Comparison of ENCODE assay signal across 1 cellular context in the genomic region with DNA sequence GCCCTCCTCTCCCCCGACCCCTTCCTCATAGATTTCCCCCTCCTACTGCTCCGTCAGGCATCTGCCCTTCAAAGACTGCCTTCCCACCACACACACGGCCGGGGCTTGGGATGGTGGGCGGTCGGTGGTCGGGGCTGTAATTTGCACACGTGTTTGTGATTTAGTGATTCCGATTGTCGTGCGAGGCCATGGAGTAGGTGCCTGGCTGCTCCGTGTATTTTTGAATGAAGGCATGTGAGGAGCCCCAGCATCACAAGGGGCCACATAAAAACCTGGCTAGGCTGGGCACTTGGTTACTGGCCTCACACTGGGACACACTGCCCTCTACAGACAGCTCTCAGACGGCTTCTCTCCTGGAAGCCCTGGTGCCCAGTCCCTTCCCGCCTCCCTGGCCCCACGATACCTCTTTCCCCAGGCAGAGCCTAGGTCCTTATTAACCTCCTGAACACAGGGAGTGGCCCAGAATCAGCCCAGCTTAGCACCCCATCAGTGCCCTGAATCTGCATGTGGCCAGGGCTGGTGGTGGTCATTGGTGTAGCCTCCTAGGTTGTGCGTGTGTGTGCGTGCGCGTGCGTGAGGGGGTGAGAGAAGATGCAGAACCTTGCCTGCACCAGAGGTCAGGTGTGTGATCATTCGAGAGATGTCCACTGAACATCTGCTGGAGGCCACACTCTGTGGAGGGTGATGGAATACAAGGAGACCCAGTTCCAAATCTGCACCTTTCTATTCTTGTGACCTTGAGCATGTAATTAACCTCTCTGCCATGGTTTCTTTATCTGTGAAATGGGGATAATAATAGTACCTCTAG.
TF ChIP-seq lines count a peak whose summit lies in the region.

No MANE protein-coding gene starts in this region.

TF ChIP-seq in K562, 482 proteins besides CTCF, POLR2A, EP300 and RAD21 (continues in another document):
- TF ChIP-seq, protein P1, sequence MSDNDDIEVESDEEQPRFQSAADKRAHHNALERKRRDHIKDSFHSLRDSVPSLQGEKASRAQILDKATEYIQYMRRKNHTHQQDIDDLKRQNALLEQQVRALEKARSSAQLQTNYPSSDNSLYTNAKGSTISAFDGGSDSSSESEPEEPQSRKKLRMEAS (CRISPR knock-in tag; IDR thresholded peaks at IDR 0.05) = peak; percentile 65; the same call in 1 of the 2 replicates
- TF ChIP-seq, protein P2, sequence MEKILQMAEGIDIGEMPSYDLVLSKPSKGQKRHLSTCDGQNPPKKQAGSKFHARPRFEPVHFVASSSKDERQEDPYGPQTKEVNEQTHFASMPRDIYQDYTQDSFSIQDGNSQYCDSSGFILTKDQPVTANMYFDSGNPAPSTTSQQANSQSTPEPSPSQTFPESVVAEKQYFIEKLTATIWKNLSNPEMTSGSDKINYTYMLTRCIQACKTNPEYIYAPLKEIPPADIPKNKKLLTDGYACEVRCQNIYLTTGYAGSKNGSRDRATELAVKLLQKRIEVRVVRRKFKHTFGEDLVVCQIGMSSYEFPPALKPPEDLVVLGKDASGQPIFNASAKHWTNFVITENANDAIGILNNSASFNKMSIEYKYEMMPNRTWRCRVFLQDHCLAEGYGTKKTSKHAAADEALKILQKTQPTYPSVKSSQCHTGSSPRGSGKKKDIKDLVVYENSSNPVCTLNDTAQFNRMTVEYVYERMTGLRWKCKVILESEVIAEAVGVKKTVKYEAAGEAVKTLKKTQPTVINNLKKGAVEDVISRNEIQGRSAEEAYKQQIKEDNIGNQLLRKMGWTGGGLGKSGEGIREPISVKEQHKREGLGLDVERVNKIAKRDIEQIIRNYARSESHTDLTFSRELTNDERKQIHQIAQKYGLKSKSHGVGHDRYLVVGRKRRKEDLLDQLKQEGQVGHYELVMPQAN (IDR thresholded peaks at IDR 0.05; ENCODE audit: borderline replicate concordance) = no peak
- TF ChIP-seq E2F3 (CRISPR knock-in tag; IDR thresholded peaks at IDR 0.05) (no peak), GABPB1 (CRISPR knock-in tag; IDR thresholded peaks at IDR 0.05) (peak; percentile 42; the same call in 1 of the 2 replicates), FOXP1 (CRISPR knock-in tag; IDR thresholded peaks at IDR 0.05) (0 out of 2 replicates have a peak, but pooled peaks have one; percentile 38), ZBTB8A (IDR thresholded peaks at IDR 0.05; ENCODE audit: partially characterized antibody) (no peak), RCOR1 (IDR thresholded peaks at IDR 0.05; ENCODE audit: borderline replicate concordance in 1 of 2, low read depth in 2 of 2, low read length in 2 of 2) (peak in 1 of 2 experiments; percentile 41; a peak in 1 of 4 replicates), SP1 (CRISPR knock-in tag; IDR thresholded peaks at IDR 0.05) (0 out of 2 replicates have a peak, but pooled peaks have one; percentile 28), RBFOX2 (IDR thresholded peaks at IDR 0.05; ENCODE audit: low read depth, low read length) (no peak), ZBTB33 (CRISPR knock-in tag; IDR thresholded peaks at IDR 0.05) (peak; percentile 56; the same call in 1 of the 2 replicates), SRSF9 (IDR thresholded peaks at IDR 0.05; ENCODE audit: borderline replicate concordance, low read depth, low read length) (no peak), BHLHE40 (IDR thresholded peaks at IDR 0.05; ENCODE audit: low read length) (peak; percentile 57), NFRKB (IDR thresholded peaks at IDR 0.05; ENCODE audit: low read depth) (no peak), L3MBTL2 (IDR thresholded peaks at IDR 0.05) (peak; percentile 60), ZNF324 (CRISPR knock-in tag; IDR thresholded peaks at IDR 0.05) (no peak), ZKSCAN1 (IDR thresholded peaks at IDR 0.05; ENCODE audit: low read depth, low read length) (peak; percentile 37; the same call in 1 of the 2 replicates), CTBP1 (IDR thresholded peaks at IDR 0.05; ENCODE audit: borderline replicate concordance) (peak; percentile 73; the same call in 1 of the 2 replicates), SREBF1 (IDR thresholded peaks at IDR 0.05; ENCODE audit: borderline replicate concordance, low read depth, low read length) (no peak), CXXC5 (CRISPR knock-in tag; IDR thresholded peaks at IDR 0.05) (peak; percentile 8; the same call in 1 of the 2 replicates), IFI16 (CRISPR knock-in tag; IDR thresholded peaks at IDR 0.05) (no peak)
- TF ChIP-seq, protein P3, sequence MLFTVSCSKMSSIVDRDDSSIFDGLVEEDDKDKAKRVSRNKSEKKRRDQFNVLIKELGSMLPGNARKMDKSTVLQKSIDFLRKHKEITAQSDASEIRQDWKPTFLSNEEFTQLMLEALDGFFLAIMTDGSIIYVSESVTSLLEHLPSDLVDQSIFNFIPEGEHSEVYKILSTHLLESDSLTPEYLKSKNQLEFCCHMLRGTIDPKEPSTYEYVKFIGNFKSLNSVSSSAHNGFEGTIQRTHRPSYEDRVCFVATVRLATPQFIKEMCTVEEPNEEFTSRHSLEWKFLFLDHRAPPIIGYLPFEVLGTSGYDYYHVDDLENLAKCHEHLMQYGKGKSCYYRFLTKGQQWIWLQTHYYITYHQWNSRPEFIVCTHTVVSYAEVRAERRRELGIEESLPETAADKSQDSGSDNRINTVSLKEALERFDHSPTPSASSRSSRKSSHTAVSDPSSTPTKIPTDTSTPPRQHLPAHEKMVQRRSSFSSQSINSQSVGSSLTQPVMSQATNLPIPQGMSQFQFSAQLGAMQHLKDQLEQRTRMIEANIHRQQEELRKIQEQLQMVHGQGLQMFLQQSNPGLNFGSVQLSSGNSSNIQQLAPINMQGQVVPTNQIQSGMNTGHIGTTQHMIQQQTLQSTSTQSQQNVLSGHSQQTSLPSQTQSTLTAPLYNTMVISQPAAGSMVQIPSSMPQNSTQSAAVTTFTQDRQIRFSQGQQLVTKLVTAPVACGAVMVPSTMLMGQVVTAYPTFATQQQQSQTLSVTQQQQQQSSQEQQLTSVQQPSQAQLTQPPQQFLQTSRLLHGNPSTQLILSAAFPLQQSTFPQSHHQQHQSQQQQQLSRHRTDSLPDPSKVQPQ (CRISPR knock-in tag; IDR thresholded peaks at IDR 0.05; ENCODE audit: borderline replicate concordance) = no peak
- TF ChIP-seq, protein P4, sequence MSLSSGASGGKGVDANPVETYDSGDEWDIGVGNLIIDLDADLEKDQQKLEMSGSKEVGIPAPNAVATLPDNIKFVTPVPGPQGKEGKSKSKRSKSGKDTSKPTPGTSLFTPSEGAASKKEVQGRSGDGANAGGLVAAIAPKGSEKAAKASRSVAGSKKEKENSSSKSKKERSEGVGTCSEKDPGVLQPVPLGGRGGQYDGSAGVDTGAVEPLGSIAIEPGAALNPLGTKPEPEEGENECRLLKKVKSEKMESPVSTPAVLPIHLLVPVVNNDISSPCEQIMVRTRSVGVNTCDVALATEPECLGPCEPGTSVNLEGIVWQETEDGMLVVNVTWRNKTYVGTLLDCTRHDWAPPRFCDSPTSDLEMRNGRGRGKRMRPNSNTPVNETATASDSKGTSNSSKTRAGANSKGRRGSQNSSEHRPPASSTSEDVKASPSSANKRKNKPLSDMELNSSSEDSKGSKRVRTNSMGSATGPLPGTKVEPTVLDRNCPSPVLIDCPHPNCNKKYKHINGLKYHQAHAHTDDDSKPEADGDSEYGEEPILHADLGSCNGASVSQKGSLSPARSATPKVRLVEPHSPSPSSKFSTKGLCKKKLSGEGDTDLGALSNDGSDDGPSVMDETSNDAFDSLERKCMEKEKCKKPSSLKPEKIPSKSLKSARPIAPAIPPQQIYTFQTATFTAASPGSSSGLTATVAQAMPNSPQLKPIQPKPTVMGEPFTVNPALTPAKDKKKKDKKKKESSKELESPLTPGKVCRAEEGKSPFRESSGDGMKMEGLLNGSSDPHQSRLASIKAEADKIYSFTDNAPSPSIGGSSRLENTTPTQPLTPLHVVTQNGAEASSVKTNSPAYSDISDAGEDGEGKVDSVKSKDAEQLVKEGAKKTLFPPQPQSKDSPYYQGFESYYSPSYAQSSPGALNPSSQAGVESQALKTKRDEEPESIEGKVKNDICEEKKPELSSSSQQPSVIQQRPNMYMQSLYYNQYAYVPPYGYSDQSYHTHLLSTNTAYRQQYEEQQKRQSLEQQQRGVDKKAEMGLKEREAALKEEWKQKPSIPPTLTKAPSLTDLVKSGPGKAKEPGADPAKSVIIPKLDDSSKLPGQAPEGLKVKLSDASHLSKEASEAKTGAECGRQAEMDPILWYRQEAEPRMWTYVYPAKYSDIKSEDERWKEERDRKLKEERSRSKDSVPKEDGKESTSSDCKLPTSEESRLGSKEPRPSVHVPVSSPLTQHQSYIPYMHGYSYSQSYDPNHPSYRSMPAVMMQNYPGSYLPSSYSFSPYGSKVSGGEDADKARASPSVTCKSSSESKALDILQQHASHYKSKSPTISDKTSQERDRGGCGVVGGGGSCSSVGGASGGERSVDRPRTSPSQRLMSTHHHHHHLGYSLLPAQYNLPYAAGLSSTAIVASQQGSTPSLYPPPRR (CRISPR knock-in tag; IDR thresholded peaks at IDR 0.05; ENCODE audit: borderline replicate concordance) = 0 out of 2 replicates have a peak, but pooled peaks have one; percentile 82
- TF ChIP-seq, protein P5, sequence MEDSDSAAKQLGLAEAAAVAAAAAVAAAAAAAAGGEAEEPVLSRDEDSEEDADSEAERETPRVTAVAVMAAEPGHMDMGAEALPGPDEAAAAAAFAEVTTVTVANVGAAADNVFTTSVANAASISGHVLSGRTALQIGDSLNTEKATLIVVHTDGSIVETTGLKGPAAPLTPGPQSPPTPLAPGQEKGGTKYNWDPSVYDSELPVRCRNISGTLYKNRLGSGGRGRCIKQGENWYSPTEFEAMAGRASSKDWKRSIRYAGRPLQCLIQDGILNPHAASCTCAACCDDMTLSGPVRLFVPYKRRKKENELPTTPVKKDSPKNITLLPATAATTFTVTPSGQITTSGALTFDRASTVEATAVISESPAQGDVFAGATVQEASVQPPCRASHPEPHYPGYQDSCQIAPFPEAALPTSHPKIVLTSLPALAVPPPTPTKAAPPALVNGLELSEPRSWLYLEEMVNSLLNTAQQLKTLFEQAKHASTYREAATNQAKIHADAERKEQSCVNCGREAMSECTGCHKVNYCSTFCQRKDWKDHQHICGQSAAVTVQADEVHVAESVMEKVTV (CRISPR knock-in tag; IDR thresholded peaks at IDR 0.05) = peak; percentile 72
- TF ChIP-seq, protein P6, sequence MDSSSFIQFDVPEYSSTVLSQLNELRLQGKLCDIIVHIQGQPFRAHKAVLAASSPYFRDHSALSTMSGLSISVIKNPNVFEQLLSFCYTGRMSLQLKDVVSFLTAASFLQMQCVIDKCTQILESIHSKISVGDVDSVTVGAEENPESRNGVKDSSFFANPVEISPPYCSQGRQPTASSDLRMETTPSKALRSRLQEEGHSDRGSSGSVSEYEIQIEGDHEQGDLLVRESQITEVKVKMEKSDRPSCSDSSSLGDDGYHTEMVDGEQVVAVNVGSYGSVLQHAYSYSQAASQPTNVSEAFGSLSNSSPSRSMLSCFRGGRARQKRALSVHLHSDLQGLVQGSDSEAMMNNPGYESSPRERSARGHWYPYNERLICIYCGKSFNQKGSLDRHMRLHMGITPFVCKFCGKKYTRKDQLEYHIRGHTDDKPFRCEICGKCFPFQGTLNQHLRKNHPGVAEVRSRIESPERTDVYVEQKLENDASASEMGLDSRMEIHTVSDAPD (CRISPR knock-in tag; IDR thresholded peaks at IDR 0.05) = no peak
